In the genomic region with DNA sequence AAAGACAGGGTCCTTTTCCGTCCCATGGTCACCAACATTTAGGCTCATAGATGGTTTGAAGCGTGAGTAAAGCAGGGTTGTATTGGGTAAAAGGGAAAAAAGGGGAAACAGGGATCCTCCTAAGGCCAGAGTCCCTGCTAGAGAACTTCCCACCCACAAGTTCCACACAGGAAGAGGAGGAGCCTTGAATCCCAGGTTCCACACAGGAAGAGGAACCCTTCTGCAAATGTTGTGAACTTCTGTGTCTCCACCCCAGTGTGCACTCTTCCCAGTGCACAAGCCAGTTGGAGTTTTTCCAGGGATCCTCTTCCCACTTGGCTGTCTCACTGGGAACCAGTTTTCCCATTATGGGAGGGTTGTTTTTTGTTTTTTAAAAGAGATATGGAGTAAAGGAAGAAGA, we compare ENCODE assay signal across 1 cellular context.
TF ChIP-seq lines count a peak whose summit lies in the region.

No MANE protein-coding gene starts in this region.

TF ChIP-seq in HEK293T, 16 proteins besides CTCF, POLR2A, EP300 and RAD21:
- no peak for TF ChIP-seq SUZ12 (IDR thresholded peaks at IDR 0.05)
- no peak for TF ChIP-seq TARDBP (IDR thresholded peaks at IDR 0.05)
- TF ChIP-seq FOXK2 (IDR thresholded peaks at IDR 0.05) = no peak
- TF ChIP-seq SP1 (IDR thresholded peaks at IDR 0.05) = no peak
- no peak for TF ChIP-seq CTBP1 (IDR thresholded peaks at IDR 0.05; ENCODE audit: borderline replicate concordance)
- no peak for TF ChIP-seq ZNF384 (IDR thresholded peaks at IDR 0.05)
- TF ChIP-seq LEF1 (IDR thresholded peaks at IDR 0.05; ENCODE audit: borderline replicate concordance) = no peak
- no peak for TF ChIP-seq ELF4 (IDR thresholded peaks at IDR 0.05)
- no peak for TF ChIP-seq BHLHE40 (IDR thresholded peaks at IDR 0.05; ENCODE audit: borderline replicate concordance)
- TF ChIP-seq HDGF (IDR thresholded peaks at IDR 0.05; ENCODE audit: borderline replicate concordance) = no peak
- no peak for TF ChIP-seq FOXM1 (IDR thresholded peaks at IDR 0.05; ENCODE audit: borderline replicate concordance)
- TF ChIP-seq, protein P1, sequence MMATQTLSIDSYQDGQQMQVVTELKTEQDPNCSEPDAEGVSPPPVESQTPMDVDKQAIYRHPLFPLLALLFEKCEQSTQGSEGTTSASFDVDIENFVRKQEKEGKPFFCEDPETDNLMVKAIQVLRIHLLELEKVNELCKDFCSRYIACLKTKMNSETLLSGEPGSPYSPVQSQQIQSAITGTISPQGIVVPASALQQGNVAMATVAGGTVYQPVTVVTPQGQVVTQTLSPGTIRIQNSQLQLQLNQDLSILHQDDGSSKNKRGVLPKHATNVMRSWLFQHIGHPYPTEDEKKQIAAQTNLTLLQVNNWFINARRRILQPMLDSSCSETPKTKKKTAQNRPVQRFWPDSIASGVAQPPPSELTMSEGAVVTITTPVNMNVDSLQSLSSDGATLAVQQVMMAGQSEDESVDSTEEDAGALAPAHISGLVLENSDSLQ (IDR thresholded peaks at IDR 0.05) = no peak
- TF ChIP-seq L3MBTL2 (conservative IDR thresholded peaks at IDR 0.05) = no peak
